29 cellular contexts compared by ENCODE assay signal in the genomic region with DNA sequence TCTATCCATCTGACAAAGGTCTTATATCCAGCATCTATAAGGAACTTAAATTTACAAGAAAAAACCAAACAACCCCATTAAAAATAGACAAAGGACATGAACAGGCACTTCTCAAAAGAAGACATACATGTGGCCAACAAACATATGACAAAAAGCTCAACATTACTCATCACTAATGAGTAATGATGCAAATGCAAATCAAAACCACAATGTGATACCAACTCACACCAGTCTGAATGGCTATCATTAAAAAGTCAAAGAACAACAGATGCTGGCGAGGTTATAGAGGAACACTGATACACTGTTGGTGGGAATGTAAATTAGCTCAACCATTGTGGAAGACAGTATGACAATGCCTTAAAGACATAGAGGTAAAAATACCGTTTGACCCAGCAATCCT. TPM values are rescaled to one million over a fixed set of nuclear protein-coding genes. Genes with fewer than 3 reads are reported as not detected.
"Had no signal": no experiment of that assay in that cellular context is flagged by ENCODE, and none has a peak within 500 bp of the region (broad histone marks: within the 10 kb centered on the region; RNA-seq: fewer than 3 reads in every experiment).

No MANE protein-coding gene starts in this region.

- H3K27ac ChIP-seq: coronary artery, hepatocyte, parathyroid adenoma, prostate gland, right lobe of liver, spleen, thoracic aorta, transverse colon had no signal

- H3K27ac Mint-ChIP-seq: endodermal cell; naive thymus-derived CD4-positive, alpha-beta T cell; nephron progenitor cell; stimulated activated memory B cell treated with anti-CD40 and anti-IgM and Interleukin-4, amounts not matched to agents 10 μg/mL and 1 μg/mL and 100 μg/mL, for 72 hours; stimulated activated naive CD8-positive, alpha-beta T cell treated with anti-CD3 and anti-CD28 coated beads, Interleukin-15, amount 100 ng/mL, for 72 hours had no signal

- H3K79me2 ChIP-seq: hepatocyte, parathyroid adenoma had no signal

- DNase-seq: effector CD4-positive, alpha-beta T cell; endodermal cell; head of caudate nucleus; kidney; naive thymus-derived CD4-positive, alpha-beta T cell; nephron progenitor cell; retina; right lobe of liver; spleen; stimulated activated CD4-positive, alpha-beta T cell treated with anti-CD3 and anti-CD28 coated beads, Interleukin-15, amount 100 ng/mL, for 24 hours; stimulated activated CD4-positive, alpha-beta T cell treated with anti-CD3 and anti-CD28 coated beads, Interleukin-1b, Interleukin-23, amount 100 ng/mL, for 48 hours; stimulated activated CD4-positive, alpha-beta T cell treated with anti-CD3 and anti-CD28 coated beads, Interleukin-4, amount 100 ng/mL, for 24 hours; stimulated activated naive CD8-positive, alpha-beta T cell treated with anti-CD3 and anti-CD28 coated beads, Interleukin-15, amount 100 ng/mL, for 72 hours; transverse colon had no signal

- H3K36me3 ChIP-seq: prostate gland, right lobe of liver, spleen, thoracic aorta, transverse colon had no signal

- H3K9me3 ChIP-seq: prostate gland, right lobe of liver had no signal

- ATAC-seq: esophagus mucosa; naive thymus-derived CD4-positive, alpha-beta T cell; right lobe of liver; stimulated activated memory B cell treated with anti-CD40 and anti-IgM and Interleukin-4, amounts not matched to agents 10 μg/mL and 1 μg/mL and 100 μg/mL, for 72 hours; stimulated activated naive CD8-positive, alpha-beta T cell treated with anti-CD3 and anti-CD28 coated beads, Interleukin-15, amount 100 ng/mL, for 72 hours had no signal

- H3K4me3 ChIP-seq: coronary artery, hepatocyte, prostate gland, right lobe of liver, spleen, thoracic aorta, transverse colon had no signal

- H3K27me3 Mint-ChIP-seq: stimulated activated memory B cell treated with anti-CD40 and anti-IgM and Interleukin-4, amounts not matched to agents 10 μg/mL and 1 μg/mL and 100 μg/mL, for 72 hours; stimulated activated naive CD8-positive, alpha-beta T cell treated with anti-CD3 and anti-CD28 coated beads, Interleukin-15, amount 100 ng/mL, for 72 hours had no signal

- H3K36me3 Mint-ChIP-seq: naive thymus-derived CD4-positive, alpha-beta T cell; stimulated activated memory B cell treated with anti-CD40 and anti-IgM and Interleukin-4, amounts not matched to agents 10 μg/mL and 1 μg/mL and 100 μg/mL, for 72 hours had no signal

- FAIRE-seq: endothelial cell of umbilical vein, kidney had no signal

- H3K4me2 ChIP-seq: hepatocyte had no signal

- H3K9ac ChIP-seq: parathyroid adenoma had no signal

- H3K27me3 ChIP-seq: hepatocyte, right lobe of liver, spleen, transverse colon had no signal

- H3K4me3 Mint-ChIP-seq: endodermal cell; naive thymus-derived CD4-positive, alpha-beta T cell; nephron progenitor cell; stimulated activated memory B cell treated with anti-CD40 and anti-IgM and Interleukin-4, amounts not matched to agents 10 μg/mL and 1 μg/mL and 100 μg/mL, for 72 hours; stimulated activated naive CD8-positive, alpha-beta T cell treated with anti-CD3 and anti-CD28 coated beads, Interleukin-15, amount 100 ng/mL, for 72 hours had no signal

- H3K4me1 ChIP-seq: parathyroid adenoma, prostate gland, right lobe of liver, spleen, transverse colon had no signal

- H3K4me1 Mint-ChIP-seq: endodermal cell; naive thymus-derived CD4-positive, alpha-beta T cell; nephron progenitor cell; stimulated activated memory B cell treated with anti-CD40 and anti-IgM and Interleukin-4, amounts not matched to agents 10 μg/mL and 1 μg/mL and 100 μg/mL, for 72 hours; stimulated activated naive CD8-positive, alpha-beta T cell treated with anti-CD3 and anti-CD28 coated beads, Interleukin-15, amount 100 ng/mL, for 72 hours had no signal

- H2AFZ ChIP-seq: hepatocyte, parathyroid adenoma had no signal

- H3K9me3 Mint-ChIP-seq: endodermal cell; stimulated activated naive CD8-positive, alpha-beta T cell treated with anti-CD3 and anti-CD28 coated beads, Interleukin-15, amount 100 ng/mL, for 72 hours had no signal

RNA-seq across cellular contexts. Expression of gene MACROD2, which starts 13.9 kb away (rescaled TPM):
- polyA plus RNA-seq: naive thymus-derived CD4-positive, alpha-beta T cell had no signal

RNA-seq across cellular contexts. Expression of gene SEL1L2, which starts 18.8 kb away (rescaled TPM):
- total RNA-seq: chondrocyte; dermis microvascular lymphatic vessel endothelial cell; endodermal cell; endothelial cell of umbilical vein; esophagus mucosa; hepatocyte; kidney; liver; lung microvascular endothelial cell; mesenteric fat pad; mononuclear cell; naive thymus-derived CD4-positive, alpha-beta T cell; right lobe of liver; skeletal muscle tissue; spleen; thoracic aorta; transverse colon had no signal
- polyA plus RNA-seq: endothelial cell of umbilical vein; hepatocyte; liver; naive thymus-derived CD4-positive, alpha-beta T cell had no signal
